Comparison of ENCODE assay signal across 8 cellular contexts in the genomic region with DNA sequence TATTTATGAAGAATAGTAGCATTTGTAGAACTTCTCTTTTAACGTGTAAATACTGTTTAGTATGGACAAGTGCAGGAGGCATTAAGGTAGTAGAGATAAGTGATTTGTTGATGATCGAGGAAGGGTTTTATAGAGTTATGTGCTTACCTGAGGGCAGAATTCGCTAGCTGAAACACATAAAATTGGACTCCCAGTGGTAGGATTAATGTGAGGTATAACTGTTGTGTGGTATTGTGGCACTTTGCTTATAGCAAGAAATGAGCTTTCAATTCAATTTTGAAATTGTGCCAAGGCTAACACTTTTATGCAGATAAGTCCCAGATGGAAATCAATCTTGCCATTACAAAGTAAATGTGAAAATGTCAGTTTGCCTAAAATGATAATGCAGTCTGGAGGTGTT. TPM values are rescaled to one million over a fixed set of nuclear protein-coding genes. Genes with fewer than 3 reads are reported as not detected.
A peak's percentile ranks its signal among the peaks of the same experiment; 100 is the strongest.
DNase-seq lines count a peak whose midpoint lies in the region; ATAC-seq and TF ChIP-seq lines count a peak whose summit lies in the region.

No MANE protein-coding gene starts in this region.

- ATAC-seq in HG02678 (IDR thresholded peaks at IDR 0.05; ENCODE audit: unreplicated experiment) (no peak), GM21526 (IDR thresholded peaks at IDR 0.05; ENCODE audit: low FRiP score, unreplicated experiment) (no peak)
- ATAC-seq in activated CD4-positive, CD25-positive, alpha-beta regulatory T cell treated with anti-CD3 and anti-CD28 coated beads, Interleukin-2, amount 50 U/mL, for 24 hours, result no peak

- H3K27me3 ChIP-seq in Peyer's patch (no peaks in the 10 kb centered on the region), esophagus muscularis mucosa (no peaks in the 10 kb centered on the region)

- intact Hi-C loops in esophagus muscularis mucosa (cut with DNase I), result loop anchor here (10.0 kb wide), 1 partner anchor 222 kb away; no protein-coding TSS in a partner anchor

- TF ChIP-seq POLR2A in Peyer's patch (IDR thresholded peaks at IDR 0.05), result no peak
- TF ChIP-seq POLR2A in esophagus muscularis mucosa (IDR thresholded peaks at IDR 0.05; ENCODE audit: low read depth), result no peak

- H3K9me3 ChIP-seq in Peyer's patch, result no peaks in the 10 kb centered on the region
- H3K9me3 ChIP-seq in esophagus muscularis mucosa, result no peaks in the 10 kb centered on the region

- H3K4me3 ChIP-seq in GM12865 (ENCODE audit: low read depth, low read length), result peak overlapping the region; percentile 73
- H3K4me3 ChIP-seq in Peyer's patch, result peak overlapping the region; percentile 73 to 98 (median 85)
- peak overlapping the region; percentile 78 to 95 (median 90) for H3K4me3 ChIP-seq in esophagus muscularis mucosa
- H3K4me3 ChIP-seq in retinal pigment epithelial cell (ENCODE audit: low read length), result peak overlapping the region; percentile 97

- H3K36me3 ChIP-seq in Peyer's patch (no peaks in the 10 kb centered on the region), esophagus muscularis mucosa (no peaks in the 10 kb centered on the region)

- peak overlapping the region in 2 of 4 donors; percentile 91 to 93 for H3K27ac ChIP-seq in Peyer's patch
- H3K27ac ChIP-seq in esophagus muscularis mucosa (replicated peaks in 1 of 4), result peak overlapping the region; percentile 94 to 99 (median 96)

- 18% methylated on average over 3 of the region's 3 CpGs for WGBS in esophagus muscularis mucosa

- no peak for DNase-seq in GM12865 (ENCODE audit: low read depth)
- no peak for DNase-seq in Peyer's patch
- DNase-seq in esophagus muscularis mucosa (ENCODE audit: extremely low spot score), result no peak
- no peak for DNase-seq in retinal pigment epithelial cell (ENCODE audit: low read depth)
- no peak for DNase-seq in SIG-M5 (lab: John Stamatoyannopoulos, UW)

- TF ChIP-seq EP300 in esophagus muscularis mucosa (IDR thresholded peaks at IDR 0.05), result no peak

- H3K4me1 ChIP-seq in Peyer's patch, result peaks cover 0 to 32% (median 13%) of the 10 kb centered on the region in 4 donors
- H3K4me1 ChIP-seq in esophagus muscularis mucosa, result peaks cover 51 to 73% (median 64%) of the 10 kb centered on the region in 4 donors

- TF ChIP-seq CTCF in GM12865 (IDR thresholded peaks at IDR 0.05; ENCODE audit: insufficient read depth, low read depth, low read length, missing control alignments), result no peak
- TF ChIP-seq CTCF in Peyer's patch (IDR thresholded peaks at IDR 0.05), result no peak
- no peak for TF ChIP-seq CTCF in esophagus muscularis mucosa (IDR thresholded peaks at IDR 0.05)
- TF ChIP-seq CTCF in retinal pigment epithelial cell (conservative IDR thresholded peaks at IDR 0.05; ENCODE audit: low read depth, low read length), result no peak

RNA-seq across cellular contexts. Expression of gene AP3S1, which starts 1.2 kb away (rescaled TPM):
- 100 to 1,000 TPM in 1 of 4 donors, 10 to 100 TPM in 3; 47.2 to 113 (median 77.9) TPM for total RNA-seq in Peyer's patch
- total RNA-seq in esophagus muscularis mucosa, result 10 to 100 TPM; 44.2 to 74.2 (median 58.9) TPM

RNA-seq across cellular contexts. Expression of gene ATG12, which starts 1.6 kb away (rescaled TPM):
- total RNA-seq in Peyer's patch, result 10 to 100 TPM; 37.1 to 46.1 (median 41.8) TPM
- total RNA-seq in esophagus muscularis mucosa, result 10 to 100 TPM; 26.7 to 45.1 (median 37.8) TPM

RNA-seq across cellular contexts. Expression of gene CDO1, which starts 26.5 kb away (rescaled TPM):
- total RNA-seq in Peyer's patch, result 10 to 100 TPM in 1 of 4 donors, 1 to 10 TPM in 3; 1.2 to 10.7 (median 3.2) TPM
- 10 to 100 TPM in 3 of 4 donors, 1 to 10 TPM in 1; 2.5 to 26.0 (median 16.8) TPM for total RNA-seq in esophagus muscularis mucosa
